ENCODE assay signal across 9 cellular contexts in the genomic region with DNA sequence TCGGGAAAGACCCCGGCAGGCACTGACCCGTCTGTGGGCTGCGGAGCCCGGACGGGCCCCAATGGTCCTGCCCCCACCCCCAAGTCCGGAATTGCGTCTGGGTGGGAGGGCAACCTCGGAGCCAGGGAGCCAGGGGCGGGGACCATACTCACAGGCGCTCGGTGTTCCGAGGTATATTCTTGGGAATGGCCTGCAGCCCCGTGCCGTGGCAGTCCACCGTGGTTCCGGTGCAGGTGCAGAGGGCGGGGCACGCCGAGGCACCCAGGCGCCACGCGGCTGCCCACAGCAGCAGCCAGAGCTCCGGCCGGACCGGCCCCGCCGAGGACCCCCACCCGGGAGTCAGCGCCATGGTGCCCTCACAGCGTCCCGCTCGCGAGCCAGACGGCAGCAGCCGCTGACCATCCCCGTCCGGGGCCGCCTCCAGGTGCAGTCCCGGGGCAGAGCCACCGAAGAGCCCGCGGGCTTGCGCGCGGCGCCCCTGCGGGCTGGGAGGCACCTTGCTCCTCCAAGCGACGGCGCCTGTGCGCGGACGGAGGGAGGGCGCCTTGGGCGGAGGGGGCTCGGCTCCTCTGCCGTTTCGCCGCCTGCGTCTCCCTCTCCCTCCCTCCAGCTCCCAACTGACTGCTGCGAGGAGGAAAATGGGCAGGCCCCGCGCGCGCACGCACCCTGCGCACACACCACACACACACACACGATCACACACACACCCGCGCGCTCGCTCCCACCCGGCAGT. TPM values are rescaled to one million over a fixed set of nuclear protein-coding genes. Genes with fewer than 3 reads are reported as not detected.
A peak's percentile ranks its signal among the peaks of the same experiment; 100 is the strongest.
DNase-seq lines count a peak whose midpoint lies in the region; ATAC-seq and TF ChIP-seq lines count a peak whose summit lies in the region.
"Had no signal": no experiment of that assay in that cellular context is flagged by ENCODE, and none has a peak within 500 bp of the region (broad histone marks: within the 10 kb centered on the region; RNA-seq: fewer than 3 reads in every experiment).

SLIT1 (minus strand) TSS at position 634 of the 733 bp plus-strand sequence; CDS start at position 349, 285 bp downstream.

- peaks cover 59% of the 10 kb centered on the region for H3K27me3 Mint-ChIP-seq in chondrocyte (ENCODE audit: low read depth)
- H3K27me3 Mint-ChIP-seq in neural crest cell (ENCODE audit: low read depth) = peaks cover 77% of the 10 kb centered on the region

- peak within 1 kb of the TSS; percentile 52 for H3K4me3 Mint-ChIP-seq in chondrocyte (ENCODE audit: unreplicated experiment)
- peak within 1 kb of the TSS; percentile 85 for H3K4me3 Mint-ChIP-seq in neural crest cell

- no peak within 1 kb of the TSS for H3K27ac Mint-ChIP-seq in chondrocyte (ENCODE audit: unreplicated experiment)
- no peak within 1 kb of the TSS for H3K27ac Mint-ChIP-seq in neural crest cell (ENCODE audit: unreplicated experiment)

- H3K4me1 Mint-ChIP-seq in chondrocyte (ENCODE audit: low read depth) (peaks cover 11% of the 10 kb centered on the region), neural crest cell (peaks cover 31% of the 10 kb centered on the region)

- no peaks in the 10 kb centered on the region for H3K9me3 Mint-ChIP-seq in chondrocyte (ENCODE audit: low read depth)
- H3K9me3 Mint-ChIP-seq in neural crest cell = no peaks in the 10 kb centered on the region

- peak; percentile 70 for DNase-seq in D341Med (ENCODE audit: low spot score)
- DNase-seq in NCI-H1105 treated with DMSO at 0.1 percent for 48 hours (lab: John Stamatoyannopoulos, UW) = peak; percentile 65
- peak; percentile 81 for DNase-seq in chondrocyte (ENCODE audit: low spot score)
- peak; percentile 36 for DNase-seq in neural crest cell (ENCODE audit: low read depth, low spot score)
- no peak for DNase-seq in stimulated activated CD4-positive, alpha-beta T cell treated with anti-CD3 and anti-CD28 coated beads, Interleukin-4, amount 100 ng/mL, for 4 hours
- DNase-seq in GM19238 (ENCODE audit: insufficient read length, low spot score) = no peak
- DNase-seq in RPMI8226 = no peak

- no peak for ATAC-seq in HG03039 (IDR thresholded peaks at IDR 0.05; ENCODE audit: unreplicated experiment)

- no peak for TF ChIP-seq CTCF in chondrocyte (IDR thresholded peaks at IDR 0.05)
- TF ChIP-seq CTCF in neural crest cell (conservative IDR thresholded peaks at IDR 0.05) = no peak

- H3K36me3 Mint-ChIP-seq in chondrocyte (ENCODE audit: low read depth) = no peaks in the 10 kb centered on the region
- H3K36me3 Mint-ChIP-seq in neural crest cell (ENCODE audit: low read depth) = no peaks in the 10 kb centered on the region

RNA-seq across cellular contexts. Expression of gene SLIT1, which starts in this region (rescaled TPM):
- total RNA-seq in chondrocyte (0.17 TPM in 1 of 3 replicates, not detected in the others), neural crest cell (9.7 and 10.6 TPM in 2 replicates)
- total RNA-seq: fibroblast of villous mesenchyme had no signal

Comparison
In these comparisons a context has a peak if more than half of its experiments do, and no peak if none do; other contexts are left out.
1. Peak in DNase-seq in chondrocyte; RNA of the gene not detected or under 1 TPM.
2. DNase-seq: peak in D341Med (single experiment), NCI-H1105 treated with DMSO at 0.1 percent for 48 hours (single experiment) and neural crest cell (single experiment); none in stimulated activated CD4-positive, alpha-beta T cell treated with anti-CD3 and anti-CD28 coated beads, Interleukin-4, amount 100 ng/mL, for 4 hours (0 of 2), GM19238 (single experiment) and RPMI8226 (single experiment).